9 cellular contexts compared by ENCODE assay signal in the genomic region with DNA sequence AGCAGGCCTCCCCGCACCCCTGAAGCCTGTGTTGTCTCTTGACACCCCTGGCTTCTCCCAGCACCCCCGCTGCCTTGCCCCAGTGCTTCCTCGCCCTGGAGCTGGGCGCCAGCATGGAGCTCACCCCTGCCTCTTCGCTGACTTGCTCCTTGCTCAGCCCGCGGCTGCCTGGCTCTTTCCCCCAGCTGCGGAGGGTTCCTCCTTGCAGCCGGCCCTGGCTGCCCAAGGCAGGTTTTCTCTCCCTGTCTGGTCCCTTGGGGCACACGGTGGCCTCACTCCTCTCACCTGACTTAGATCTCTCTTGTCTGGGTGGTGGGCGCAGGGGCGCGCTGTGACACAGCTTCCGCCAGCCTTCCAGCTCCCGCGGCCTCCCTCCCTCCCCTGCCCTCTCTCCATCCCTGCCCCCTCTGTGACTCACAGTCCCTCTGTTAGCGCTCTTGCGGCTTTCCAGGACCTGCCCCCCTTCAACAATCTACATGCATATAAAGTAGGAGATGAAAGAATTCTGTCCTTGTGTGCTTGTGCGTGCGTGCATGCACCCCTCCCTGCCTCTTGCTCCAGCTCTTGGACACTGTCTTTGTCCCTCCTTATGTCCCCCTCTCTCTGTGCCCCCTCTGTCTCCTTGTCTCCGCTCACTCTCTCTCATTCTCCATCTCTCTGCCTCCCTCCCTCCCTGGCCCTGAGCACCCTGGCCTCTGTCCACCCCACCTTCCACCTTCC. TPM values are rescaled to one million over a fixed set of nuclear protein-coding genes. Genes with fewer than 3 reads are reported as not detected.
A peak's percentile ranks its signal among the peaks of the same experiment; 100 is the strongest.
DNase-seq lines count a peak whose midpoint lies in the region; ATAC-seq, FAIRE-seq and TF ChIP-seq lines count a peak whose summit lies in the region.
"Had no signal": no experiment of that assay in that cellular context is flagged by ENCODE, and none has a peak within 500 bp of the region (broad histone marks: within the 10 kb centered on the region; RNA-seq: fewer than 3 reads in every experiment).

No MANE protein-coding gene starts in this region.

- WGBS in right lobe of liver (ENCODE audit: insufficient coverage, low coverage, low lambda C conversion rate, missing lambda C conversion rate) = 55% methylated on average over 20 of the region's 21 CpGs

- H3K36me3 ChIP-seq in astrocyte (ENCODE audit: insufficient read depth, low read length) (no peaks in the 10 kb centered on the region), right lobe of liver (no peaks in the 10 kb centered on the region)

- TF ChIP-seq POLR2A in right lobe of liver (IDR thresholded peaks at IDR 0.05) = no peak

- peaks cover 25% of the 10 kb centered on the region for H3K4me1 ChIP-seq in astrocyte (ENCODE audit: insufficient read depth, low read length)
- H3K4me1 ChIP-seq in right lobe of liver = no peaks in the 10 kb centered on the region

- peak; percentile 5 for FAIRE-seq in astrocyte (lab: Jason Lieb, UNC)

- intact Hi-C loops in right lobe of liver (cut with DNase I) = loop anchor here in 1 of 2 donors (5.0 kb wide), 1 partner anchor 181 kb away; no protein-coding TSS in a partner anchor

- no peaks in the 10 kb centered on the region for H3K36me3 Mint-ChIP-seq in astrocyte (ENCODE audit: low read depth, unreplicated experiment)

- peak in 1 of 4 donors; percentile 21 for ATAC-seq in right lobe of liver
- ATAC-seq in stimulated activated naive CD8-positive, alpha-beta T cell treated with anti-CD3 and anti-CD28 coated beads, Interleukin-15, amount 100 ng/mL, for 72 hours = peak; percentile 75
- no peak for ATAC-seq in GM18498 (IDR thresholded peaks at IDR 0.05; ENCODE audit: unreplicated experiment)

- H3K27ac Mint-ChIP-seq in astrocyte (ENCODE audit: unreplicated experiment) = no peak overlapping the region
- H3K27ac Mint-ChIP-seq in stimulated activated naive CD8-positive, alpha-beta T cell treated with anti-CD3 and anti-CD28 coated beads, Interleukin-15, amount 100 ng/mL, for 72 hours = peak overlapping the region; percentile 55 to 93
- H3K27ac Mint-ChIP-seq: dendritic cell treated with granulocyte-macrophage colony-stimulating factor and Interleukin-4, amounts not matched to agents 40 ng/mL and 50 ng/mL, for 4 days had no signal

- H3K9ac ChIP-seq in astrocyte (ENCODE audit: low read length) = peak overlapping the region; percentile 76

- no peak for TF ChIP-seq CTCF in astrocyte (IDR thresholded peaks at IDR 0.05; ENCODE audit: insufficient read depth, low read depth, low read length)
- no peak for TF ChIP-seq CTCF in right lobe of liver (IDR thresholded peaks at IDR 0.05)

- H3K4me1 Mint-ChIP-seq in astrocyte (ENCODE audit: low read depth, unreplicated experiment) = no peaks in the 10 kb centered on the region
- H3K4me1 Mint-ChIP-seq in stimulated activated naive CD8-positive, alpha-beta T cell treated with anti-CD3 and anti-CD28 coated beads, Interleukin-15, amount 100 ng/mL, for 72 hours = peaks cover 31% of the 10 kb centered on the region

- peak; percentile 66 for DNase-seq in activated effector memory CD4-positive, alpha-beta T cell treated with anti-CD3 and anti-CD28 coated beads, Interleukin-2, amount 50 U/mL, for 16 hours
- no peak for DNase-seq in activated effector memory CD4-positive, alpha-beta T cell treated with Interleukin-2 at 50 U/mL for 16 hours
- peak; percentile 0 for DNase-seq in OCI-M2 (lab: John Stamatoyannopoulos, UW; ENCODE audit: unreplicated experiment)
- peak; percentile 61 for DNase-seq in astrocyte (ENCODE audit: low read depth)
- peak; percentile 27 to 51 (median 30) for DNase-seq in right lobe of liver
- peak; percentile 30 to 44 for DNase-seq in stimulated activated naive CD8-positive, alpha-beta T cell treated with anti-CD3 and anti-CD28 coated beads, Interleukin-15, amount 100 ng/mL, for 72 hours
- no peak for DNase-seq in T-helper 1 cell

- H4K20me1 ChIP-seq in astrocyte (ENCODE audit: insufficient read depth, low read length) = peaks cover 5% of the 10 kb centered on the region

- H3K4me3 ChIP-seq in astrocyte (ENCODE audit: insufficient read depth, low read depth, low read length) (peak overlapping the region; percentile 39), right lobe of liver (no peak overlapping the region)

- no peaks in the 10 kb centered on the region for H3K79me2 ChIP-seq in astrocyte (ENCODE audit: insufficient read depth, low read length)

- H3K9me3 ChIP-seq in astrocyte (ENCODE audit: insufficient read depth, low read depth, low read length) (no peaks in the 10 kb centered on the region), right lobe of liver (no peaks in the 10 kb centered on the region)

- H3K9me3 Mint-ChIP-seq in astrocyte (ENCODE audit: unreplicated experiment) = no peaks in the 10 kb centered on the region
- H3K9me3 Mint-ChIP-seq in stimulated activated naive CD8-positive, alpha-beta T cell treated with anti-CD3 and anti-CD28 coated beads, Interleukin-15, amount 100 ng/mL, for 72 hours = no peaks in the 10 kb centered on the region
- H3K9me3 Mint-ChIP-seq: dendritic cell treated with granulocyte-macrophage colony-stimulating factor and Interleukin-4, amounts not matched to agents 40 ng/mL and 50 ng/mL, for 4 days had no signal

- H2AFZ ChIP-seq in astrocyte (ENCODE audit: low read depth, low read length) = peak overlapping the region; percentile 75

- peak overlapping the region; percentile 87 for H3K4me2 ChIP-seq in astrocyte (ENCODE audit: low read length)

- H3K27ac ChIP-seq in astrocyte (ENCODE audit: low read depth, low read length) (peak overlapping the region; percentile 68), right lobe of liver (no peak overlapping the region)

- no peak overlapping the region for H3K4me3 Mint-ChIP-seq in astrocyte (ENCODE audit: unreplicated experiment)
- peak overlapping the region; percentile 70 to 83 for H3K4me3 Mint-ChIP-seq in stimulated activated naive CD8-positive, alpha-beta T cell treated with anti-CD3 and anti-CD28 coated beads, Interleukin-15, amount 100 ng/mL, for 72 hours
- H3K4me3 Mint-ChIP-seq: dendritic cell treated with granulocyte-macrophage colony-stimulating factor and Interleukin-4, amounts not matched to agents 40 ng/mL and 50 ng/mL, for 4 days had no signal

- H3K27me3 ChIP-seq in astrocyte (ENCODE audit: insufficient read depth, low read length) (no peaks in the 10 kb centered on the region), right lobe of liver (no peaks in the 10 kb centered on the region)

- H3K27me3 Mint-ChIP-seq in astrocyte (ENCODE audit: low read depth, unreplicated experiment) = peaks cover 2% of the 10 kb centered on the region
- no peaks in the 10 kb centered on the region for H3K27me3 Mint-ChIP-seq in stimulated activated naive CD8-positive, alpha-beta T cell treated with anti-CD3 and anti-CD28 coated beads, Interleukin-15, amount 100 ng/mL, for 72 hours

RNA-seq across cellular contexts. Expression of a gene that starts 2.2 kb away (rescaled TPM):
- total RNA-seq in astrocyte (5.3 and 5.4 TPM in 2 replicates), right lobe of liver (1 to 10 TPM in 3 of 6 experiments, under 1 TPM in 3; 0.55 to 1.7 (median 0.94) TPM)

RNA-seq across cellular contexts. Expression of a gene that starts 14.6 kb away (rescaled TPM):
- total RNA-seq in astrocyte = not detected in 2 replicates
- total RNA-seq in right lobe of liver = not detected

RNA-seq across cellular contexts. Expression of a gene that starts 27.9 kb away (rescaled TPM):
- 40.0 and 41.9 TPM in 2 replicates for total RNA-seq in astrocyte
- total RNA-seq in right lobe of liver = 10 to 100 TPM; 19.4 to 70.1 (median 27.4) TPM

RNA-seq across cellular contexts. Expression of a gene that starts 28.2 kb away (rescaled TPM):
- total RNA-seq in astrocyte (252 and 299 TPM in 2 replicates), right lobe of liver (100 to 1,000 TPM; 150 to 221 (median 205) TPM)

RNA-seq across cellular contexts. Expression of a gene that starts 41.6 kb away (rescaled TPM):
- 27.2 and 30.5 TPM in 2 replicates for total RNA-seq in astrocyte
- 10 to 100 TPM in 4 of 6 experiments, 1 to 10 TPM in 2; 8.0 to 20.8 (median 10.9) TPM for total RNA-seq in right lobe of liver

Comparison
In these comparisons a context has a peak if more than half of its experiments do, and no peak if none do; other contexts are left out.
1. DNase-seq: peak in activated effector memory CD4-positive, alpha-beta T cell treated with anti-CD3 and anti-CD28 coated beads, Interleukin-2, amount 50 U/mL, for 16 hours (single experiment), OCI-M2 (single experiment), astrocyte (single experiment), right lobe of liver (3 of 3) and stimulated activated naive CD8-positive, alpha-beta T cell treated with anti-CD3 and anti-CD28 coated beads, Interleukin-15, amount 100 ng/mL, for 72 hours (2 of 2); none in activated effector memory CD4-positive, alpha-beta T cell treated with Interleukin-2 at 50 U/mL for 16 hours (single experiment) and T-helper 1 cell (0 of 5).